Comparison of ENCODE assay signal across 33 cellular contexts in genomic region chr16:79532785-79533184, GRCh38.
"Had no signal": no experiment of that assay in that cellular context is flagged by ENCODE, and none has a peak within 500 bp of the region (broad histone marks: within the 10 kb centered on the region; RNA-seq: fewer than 3 reads in every experiment).

No MANE protein-coding gene starts in this region.

- H3K27ac ChIP-seq: adrenal gland, body of pancreas, cardiac muscle cell, left lung, right lobe of liver, stomach, tibial artery, upper lobe of right lung, WERI-Rb-1 had no signal

- H3K4me3 Mint-ChIP-seq: activated naive CD4-positive, alpha-beta T cell treated with anti-CD3 and anti-CD28 coated beads for 36 hours; activated naive CD8-positive, alpha-beta T cell treated with anti-CD3 and anti-CD28 coated beads for 36 hours; activated T-helper 1 cell treated with anti-CD3 and anti-CD28 coated beads, Interleukin-12 subunit alpha, Interleukin-12 subunit beta, Interleukin-2, Interleukin-4 antibody, amounts not matched to agents 30 ng/mL and 10 ng/mL and 1 ng/mL, durations not matched to agents 14 hours and 24 hours and 36 hours; effector memory CD8-positive, alpha-beta T cell; mesothelial cell of epicardium; naive thymus-derived CD8-positive, alpha-beta T cell; neural crest cell; stimulated activated memory B cell treated with anti-CD40 and anti-IgM and Interleukin-4, amounts not matched to agents 10 μg/mL and 1 μg/mL and 100 μg/mL, for 72 hours; T-helper 1 cell treated with Interleukin-12 subunit alpha and Interleukin-12 subunit beta and Interleukin-4 antibody, amounts not matched to agents 30 μg/mL and 1 μg/mL, for 36 hours had no signal

- H3K36me3 ChIP-seq: adrenal gland, cardiac muscle cell, left lung, right lobe of liver, stomach, tibial artery, upper lobe of right lung, WERI-Rb-1 had no signal

- H3K4me1 Mint-ChIP-seq: activated naive CD8-positive, alpha-beta T cell treated with anti-CD3 and anti-CD28 coated beads for 36 hours; mesothelial cell of epicardium; naive thymus-derived CD8-positive, alpha-beta T cell; neural crest cell; stimulated activated memory B cell treated with anti-CD40 and anti-IgM and Interleukin-4, amounts not matched to agents 10 μg/mL and 1 μg/mL and 100 μg/mL, for 72 hours had no signal

- H3K9ac ChIP-seq: parathyroid adenoma had no signal

- H3K79me2 ChIP-seq: parathyroid adenoma had no signal

- ATAC-seq: activated CD4-positive, CD25-positive, alpha-beta regulatory T cell treated with anti-CD3 and anti-CD28 coated beads, Interleukin-2, amount 50 U/mL, for 24 hours; body of pancreas; effector memory CD8-positive, alpha-beta T cell; left lung; naive thymus-derived CD8-positive, alpha-beta T cell; stimulated activated memory B cell treated with anti-CD40 and anti-IgM and Interleukin-4, amounts not matched to agents 10 μg/mL and 1 μg/mL and 100 μg/mL, for 72 hours; upper lobe of right lung had no signal

- H3K27me3 ChIP-seq: adrenal gland, body of pancreas, cardiac muscle cell, left lung, right lobe of liver, stomach, tibial artery, upper lobe of right lung had no signal

- H3K4me3 ChIP-seq: adrenal gland, body of pancreas, cardiac muscle cell, left lung, right lobe of liver, stomach, tibial artery, upper lobe of right lung had no signal

- H3K36me3 Mint-ChIP-seq: activated naive CD8-positive, alpha-beta T cell treated with anti-CD3 and anti-CD28 coated beads for 36 hours; mesothelial cell of epicardium; naive thymus-derived CD8-positive, alpha-beta T cell; stimulated activated memory B cell treated with anti-CD40 and anti-IgM and Interleukin-4, amounts not matched to agents 10 μg/mL and 1 μg/mL and 100 μg/mL, for 72 hours had no signal

- H3K9me3 Mint-ChIP-seq: activated naive CD4-positive, alpha-beta T cell treated with anti-CD3 and anti-CD28 coated beads for 36 hours; activated naive CD8-positive, alpha-beta T cell treated with anti-CD3 and anti-CD28 coated beads for 36 hours; activated T-helper 1 cell treated with anti-CD3 and anti-CD28 coated beads, Interleukin-12 subunit alpha, Interleukin-12 subunit beta, Interleukin-2, Interleukin-4 antibody, amounts not matched to agents 30 ng/mL and 10 ng/mL and 1 ng/mL, durations not matched to agents 14 hours and 24 hours and 36 hours; effector memory CD8-positive, alpha-beta T cell; mesothelial cell of epicardium; naive thymus-derived CD8-positive, alpha-beta T cell; neural crest cell; stimulated activated memory B cell treated with anti-CD40 and anti-IgM and Interleukin-4, amounts not matched to agents 10 μg/mL and 1 μg/mL and 100 μg/mL, for 72 hours; T-helper 1 cell treated with Interleukin-12 subunit alpha and Interleukin-12 subunit beta and Interleukin-4 antibody, amounts not matched to agents 30 μg/mL and 1 μg/mL, for 36 hours had no signal

- DNase-seq: activated CD4-positive, alpha-beta T cell treated with anti-CD3 and anti-CD28 coated beads for 48 hours; activated CD4-positive, alpha-beta T cell treated with anti-CD3 and anti-CD28 coated beads, Interleukin-2, amount 50 U/mL, for 48 hours; activated CD8-positive, alpha-beta memory T cell treated with anti-CD3 and anti-CD28 coated beads, Interleukin-2, amount 50 U/mL, for 4 hours; activated effector memory CD4-positive, alpha-beta T cell treated with anti-CD3 and anti-CD28 coated beads, Interleukin-2, amount 50 U/mL, for 16 hours; activated naive CD4-positive, alpha-beta T cell treated with anti-CD3 and anti-CD28 coated beads for 36 hours; activated naive CD8-positive, alpha-beta T cell treated with anti-CD3 and anti-CD28 coated beads for 36 hours; activated T-cell treated with anti-CD3 and anti-CD28 coated beads, Interleukin-2, amount 50 U/mL, for 1 hour; aorta; body of pancreas; cortex of kidney; effector memory CD8-positive, alpha-beta T cell; left lung; naive thymus-derived CD8-positive, alpha-beta T cell; nucleus accumbens; right lobe of liver; small intestine; stimulated activated CD4-positive, alpha-beta T cell treated with anti-CD3 and anti-CD28 coated beads, Interleukin-4, amount 100 ng/mL, for 24 hours; stimulated activated CD8-positive, alpha-beta memory T cell treated with anti-CD3 and anti-CD28 coated beads, Interleukin-4, amount 100 ng/mL, for 48 hours; stomach; SW 1271; T-helper 9 cell; tibial artery; upper lobe of right lung; WERI-Rb-1 had no signal

- H3K4me1 ChIP-seq: adrenal gland, body of pancreas, left lung, right lobe of liver, upper lobe of right lung had no signal

- H3K27me3 Mint-ChIP-seq: activated naive CD8-positive, alpha-beta T cell treated with anti-CD3 and anti-CD28 coated beads for 36 hours; effector memory CD8-positive, alpha-beta T cell; stimulated activated memory B cell treated with anti-CD40 and anti-IgM and Interleukin-4, amounts not matched to agents 10 μg/mL and 1 μg/mL and 100 μg/mL, for 72 hours had no signal

- H3K9me3 ChIP-seq: adrenal gland, body of pancreas, left lung, right lobe of liver, stomach, tibial artery, upper lobe of right lung had no signal

- H3K27ac Mint-ChIP-seq: activated naive CD4-positive, alpha-beta T cell treated with anti-CD3 and anti-CD28 coated beads for 36 hours; activated naive CD8-positive, alpha-beta T cell treated with anti-CD3 and anti-CD28 coated beads for 36 hours; activated T-helper 1 cell treated with anti-CD3 and anti-CD28 coated beads, Interleukin-12 subunit alpha, Interleukin-12 subunit beta, Interleukin-2, Interleukin-4 antibody, amounts not matched to agents 30 ng/mL and 10 ng/mL and 1 ng/mL, durations not matched to agents 14 hours and 24 hours and 36 hours; effector memory CD8-positive, alpha-beta T cell; mesothelial cell of epicardium; naive thymus-derived CD8-positive, alpha-beta T cell; stimulated activated memory B cell treated with anti-CD40 and anti-IgM and Interleukin-4, amounts not matched to agents 10 μg/mL and 1 μg/mL and 100 μg/mL, for 72 hours; T-helper 1 cell treated with Interleukin-12 subunit alpha and Interleukin-12 subunit beta and Interleukin-4 antibody, amounts not matched to agents 30 μg/mL and 1 μg/mL, for 36 hours had no signal
